Comparison of ENCODE assay signal across 8 cellular contexts in the genomic region with DNA sequence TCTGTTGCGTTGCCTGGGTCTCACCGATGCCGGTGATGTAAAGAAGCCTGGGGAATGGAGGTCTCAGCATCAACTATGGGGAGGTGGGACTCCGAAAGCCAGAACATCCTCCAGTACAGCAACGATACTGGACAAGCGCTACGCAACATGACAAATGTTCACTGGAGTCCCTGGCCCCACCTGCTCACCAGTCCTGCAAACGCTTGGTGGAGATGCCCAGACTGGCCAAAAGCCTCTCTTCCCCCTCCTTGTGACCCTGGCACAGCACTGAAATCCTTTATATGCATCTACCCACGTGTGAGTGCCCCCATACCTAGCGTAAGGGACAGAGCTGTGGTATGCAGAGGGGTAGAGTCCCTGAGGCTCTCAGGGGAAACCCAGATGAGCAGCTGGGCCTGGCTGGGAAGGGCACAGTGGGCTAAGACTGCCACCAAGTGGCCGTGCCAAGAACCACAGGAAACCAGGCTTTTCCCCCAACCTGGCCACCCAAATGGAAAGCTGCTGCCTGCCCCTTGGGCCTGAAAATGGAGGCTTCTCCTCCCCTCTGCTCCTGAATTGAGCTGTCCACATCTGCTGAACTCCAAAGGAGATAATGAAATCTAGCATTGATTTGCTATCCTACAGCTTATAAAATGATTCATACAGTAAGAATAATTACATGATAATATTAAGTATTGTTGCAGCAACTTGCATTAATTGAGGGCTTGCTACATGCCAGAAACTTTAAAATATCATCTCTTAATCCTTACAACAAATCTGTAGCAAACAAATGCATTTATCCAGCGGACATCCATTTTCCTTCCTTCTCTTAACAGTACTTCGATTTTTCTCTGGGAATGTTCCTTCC. TPM values are rescaled to one million over a fixed set of nuclear protein-coding genes. Genes with fewer than 3 reads are reported as not detected.
DNase-seq lines count a peak whose midpoint lies in the region; ATAC-seq, FAIRE-seq and TF ChIP-seq lines count a peak whose summit lies in the region.

No MANE protein-coding gene starts in this region.

- CTCF ChIA-PET in K562 (lab: Yijun Ruan, JAX; ENCODE audit: low intra/inter-chr PET ratio) = interaction anchor here (0.6 to 1.3 kb wide), 4 partner anchors 127 to 1070 kb away, joined by 3 to 4 read pairs (median 3); no protein-coding TSS in a partner anchor

- BruUV-seq in K562 (replicated peaks; lab: Mats Ljungman, UMichigan) = no TSS peak

- H3K9me1 ChIP-seq in K562 (ENCODE audit: control insufficient read depth, insufficient read depth, low read length) = no peaks in the 10 kb centered on the region

- no peaks in the 10 kb centered on the region for H3K9me3 ChIP-seq in K562 (replicated peaks; ENCODE audit: control insufficient read depth, insufficient read depth, low read depth, low read length)

- H4K20me1 ChIP-seq in K562 (replicated peaks; ENCODE audit: control insufficient read depth, insufficient read depth, low read length) = peaks cover 3% of the 10 kb centered on the region

- TF ChIP-seq EP300 in K562 (IDR thresholded peaks at IDR 0.05; ENCODE audit: low read length) = no peak

- TF ChIP-seq CTCF in HFF-Myc (IDR thresholded peaks at IDR 0.05; ENCODE audit: low read depth, low read length, missing control alignments) = peak; percentile 90
- TF ChIP-seq CTCF in K562 (IDR thresholded peaks at IDR 0.05 in 2 of 3, conservative IDR thresholded peaks at IDR 0.05 in 1 of 3; ENCODE audit: insufficient read depth in 2 of 3, low read depth in 1 of 3, low read length in 3 of 3) = peak; percentile 85 to 91 (median 89)

- ATAC-seq in K562 = peak; percentile 97

- H3K27me3 ChIP-seq in K562 (ENCODE audit: control insufficient read depth in 2 of 2, insufficient read depth in 2 of 2, low read length in 2 of 2) = peaks cover 2 to 46% of the 10 kb centered on the region in 2 experiments

- no peak for TF ChIP-seq POLR2A in K562 (conservative IDR thresholded peaks at IDR 0.05)

- H3K9ac ChIP-seq in K562 (ENCODE audit: insufficient read depth in 1 of 2, low read depth in 2 of 2, low read length in 2 of 2) = no peak overlapping the region

- H2AFZ ChIP-seq in K562 (ENCODE audit: low read depth, low read length) = no peak overlapping the region

- POLR2A ChIA-PET in K562 (lab: Yijun Ruan, JAX) = interaction anchor here (0.6 to 1.1 kb wide), 3 partner anchors 26 to 729 kb away, joined by 3 to 6 read pairs (median 3); no protein-coding TSS in a partner anchor

- H3K36me3 ChIP-seq in K562 (ENCODE audit: control insufficient read depth, insufficient read depth, low read length) = no peaks in the 10 kb centered on the region

- intact Hi-C loops in K562 (cut with micrococcal nuclease) = loop anchor here (1.0 to 5.0 kb wide), 4 partner anchors 491 to 1067 kb away; no protein-coding TSS in a partner anchor

- 7% methylated on average over 13 of the region's 13 CpGs for WGBS in K562 (ENCODE audit: insufficient coverage, low coverage, missing lambda C conversion rate)

- DNase-seq in NCI-H510A treated with DMSO at 0.1 percent for 48 hours (lab: John Stamatoyannopoulos, UW) (peak; percentile 55), NCI-H510A (lab: John Stamatoyannopoulos, UW) (no peak), HFF-Myc (ENCODE audit: extremely low read depth, low read depth) (peak; percentile 19), NAMALWA (ENCODE audit: low spot score) (peak; percentile 69), T-helper 9 cell (peak; percentile 50), K562 (ENCODE audit: extremely low read depth in 1 of 4, low spot score in 3 of 4) (peak; percentile 58 to 71 (median 70)), immature natural killer cell (peak; percentile 55 to 64 (median 60))
- peak; percentile 28 to 52 for DNase-seq in stimulated activated CD4-positive, alpha-beta T cell treated with anti-CD3 and anti-CD28 coated beads, Interleukin-1b, Interleukin-23, amount 100 ng/mL, for 4 hours (ENCODE audit: low read depth in 2 of 2)

- H3K4me1 ChIP-seq in K562 (replicated peaks in 1 of 2; ENCODE audit: control insufficient read depth in 2 of 2, insufficient read depth in 2 of 2, low read length in 2 of 2) = no peaks in the 10 kb centered on the region

- no peaks in the 10 kb centered on the region for H3K36me3 Mint-ChIP-seq in immature natural killer cell

- no peaks in the 10 kb centered on the region for H3K4me1 Mint-ChIP-seq in immature natural killer cell

- H3K4me3 Mint-ChIP-seq in immature natural killer cell = no peak overlapping the region

- H3K27ac Mint-ChIP-seq in immature natural killer cell = no peak overlapping the region

- H3K4me3 ChIP-seq in HFF-Myc (replicated peaks; ENCODE audit: low read depth, low read length) = no peak overlapping the region
- H3K4me3 ChIP-seq in K562 = no peak overlapping the region

- H3K9me3 Mint-ChIP-seq in immature natural killer cell = no peaks in the 10 kb centered on the region

- in situ Hi-C loops in K562 (cut with MboI) = loop anchor here (10.0 kb wide), 1 partner anchor 705 kb away; no protein-coding TSS in a partner anchor

- no peak overlapping the region for H3K27ac ChIP-seq in K562 (ENCODE audit: extremely low read depth, low read depth, low read length)

- FAIRE-seq in K562 (lab: Jason Lieb, UNC) = peak; percentile 83

- no peak overlapping the region for H3K4me2 ChIP-seq in K562 (ENCODE audit: insufficient read depth, low read length)

- TF ChIP-seq RAD21 in K562 (CRISPR knock-in tag; conservative IDR thresholded peaks at IDR 0.05 in 1 of 2, IDR thresholded peaks at IDR 0.05 in 1 of 2) = peak; percentile 86 to 91

- H3K79me2 ChIP-seq in K562 (ENCODE audit: control insufficient read depth, insufficient read depth, low read length) = no peaks in the 10 kb centered on the region

- peaks cover 0 to 4% (median 3%) of the 10 kb centered on the region in 3 donors for H3K27me3 Mint-ChIP-seq in immature natural killer cell (ENCODE audit: low read depth in 3 of 3)

TF ChIP-seq in K562, 482 proteins besides CTCF, POLR2A, EP300 and RAD21 (continues in another document):
- TF ChIP-seq, protein P1, sequence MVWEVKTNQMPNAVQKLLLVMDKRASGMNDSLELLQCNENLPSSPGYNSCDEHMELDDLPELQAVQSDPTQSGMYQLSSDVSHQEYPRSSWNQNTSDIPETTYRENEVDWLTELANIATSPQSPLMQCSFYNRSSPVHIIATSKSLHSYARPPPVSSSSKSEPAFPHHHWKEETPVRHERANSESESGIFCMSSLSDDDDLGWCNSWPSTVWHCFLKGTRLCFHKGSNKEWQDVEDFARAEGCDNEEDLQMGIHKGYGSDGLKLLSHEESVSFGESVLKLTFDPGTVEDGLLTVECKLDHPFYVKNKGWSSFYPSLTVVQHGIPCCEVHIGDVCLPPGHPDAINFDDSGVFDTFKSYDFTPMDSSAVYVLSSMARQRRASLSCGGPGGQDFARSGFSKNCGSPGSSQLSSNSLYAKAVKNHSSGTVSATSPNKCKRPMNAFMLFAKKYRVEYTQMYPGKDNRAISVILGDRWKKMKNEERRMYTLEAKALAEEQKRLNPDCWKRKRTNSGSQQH (CRISPR knock-in tag; IDR thresholded peaks at IDR 0.05) = no peak
- TF ChIP-seq, protein P2, sequence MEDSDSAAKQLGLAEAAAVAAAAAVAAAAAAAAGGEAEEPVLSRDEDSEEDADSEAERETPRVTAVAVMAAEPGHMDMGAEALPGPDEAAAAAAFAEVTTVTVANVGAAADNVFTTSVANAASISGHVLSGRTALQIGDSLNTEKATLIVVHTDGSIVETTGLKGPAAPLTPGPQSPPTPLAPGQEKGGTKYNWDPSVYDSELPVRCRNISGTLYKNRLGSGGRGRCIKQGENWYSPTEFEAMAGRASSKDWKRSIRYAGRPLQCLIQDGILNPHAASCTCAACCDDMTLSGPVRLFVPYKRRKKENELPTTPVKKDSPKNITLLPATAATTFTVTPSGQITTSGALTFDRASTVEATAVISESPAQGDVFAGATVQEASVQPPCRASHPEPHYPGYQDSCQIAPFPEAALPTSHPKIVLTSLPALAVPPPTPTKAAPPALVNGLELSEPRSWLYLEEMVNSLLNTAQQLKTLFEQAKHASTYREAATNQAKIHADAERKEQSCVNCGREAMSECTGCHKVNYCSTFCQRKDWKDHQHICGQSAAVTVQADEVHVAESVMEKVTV (CRISPR knock-in tag; IDR thresholded peaks at IDR 0.05) = peak; percentile 76; the same call in 1 of the 2 replicates
- TF ChIP-seq MAZ (CRISPR knock-in tag; conservative IDR thresholded peaks at IDR 0.05 in 1 of 2, IDR thresholded peaks at IDR 0.05 in 1 of 2) (0 out of 4 replicates have a peak, but pooled peaks of 1 of the 2 experiments have one; percentile 15), TBL1XR1 (IDR thresholded peaks at IDR 0.05; ENCODE audit: low read length in 2 of 2) (no peak), SNRNP70 (optimal IDR thresholded peaks at IDR 0.05; ENCODE audit: low read depth, low read length) (no peak), MAFF (IDR thresholded peaks at IDR 0.05; ENCODE audit: low read length) (no peak), PCBP1 (IDR thresholded peaks at IDR 0.05; ENCODE audit: low read depth, low read length, poor library complexity, severe bottlenecking) (no peak), ZC3H11A (IDR thresholded peaks at IDR 0.05; ENCODE audit: low read depth, low read length) (no peak), CC2D1A (IDR thresholded peaks at IDR 0.05) (peak; percentile 49; the same call in 1 of the 2 replicates)

RNA-seq across cellular contexts. Expression of a gene that starts 24.8 kb away (rescaled TPM):
- 28.3 and 44.1 TPM in 2 replicates for total RNA-seq in K562 (2011; cell fraction: chromatin; rRNA removed; ENCODE audit: low replicate concordance)
- 12.5 and 15.3 TPM in 2 replicates for total RNA-seq in K562 (2011; cell fraction: nucleolus; rRNA removed)
- total RNA-seq in K562 (2011; cell fraction: nucleoplasm; rRNA removed) = 13.1 and 21.4 TPM in 2 replicates
- 10.0 and 18.9 TPM in 2 replicates for total RNA-seq in K562 (2014; rRNA removed)
- 15.1 and 15.3 TPM in 2 replicates for total RNA-seq in K562 (2014; rRNA removed; fragmentation: Illumina TruSeq; extraction: Trizol)
- total RNA-seq in K562 (2015; rRNA removed; fragmentation: Illumina TruSeq; extraction: Trizol) = 16.0 and 18.9 TPM in 2 replicates
- 8.4 and 8.5 TPM in 2 replicates for total RNA-seq in K562 (2021)
- 10.2 and 13.4 TPM in 2 replicates for polyA plus RNA-seq in K562 (2011; rRNA removed)
- polyA plus RNA-seq in K562 (2011; cell fraction: cytosol; rRNA removed) = 4.3 and 4.8 TPM in 2 replicates
- polyA plus RNA-seq in K562 (2011; cell fraction: nucleus; rRNA removed) = 37.7 and 40.7 TPM in 2 replicates
- 7.1 and 9.9 TPM in 2 replicates for polyA plus RNA-seq in K562 (2012)
- polyA plus RNA-seq in K562 (2014; fragmentation: Illumina TruSeq; extraction: Trizol) = 12.1 and 14.0 TPM in 2 replicates
- polyA plus RNA-seq in K562 (2014; fragmentation: Nextera tagmentation; extraction: Ambion mirVana) = 1 to 10 TPM; 5.1 to 9.1 TPM
- polyA plus RNA-seq in K562 (2014; rRNA removed) = 9.4 and 19.9 TPM in 2 replicates
- 13.0 and 20.5 TPM in 2 replicates for polyA minus RNA-seq in K562 (2011; rRNA and poly(A)+ RNA removed)
- 2.5 and 7.3 TPM in 2 replicates for polyA minus RNA-seq in K562 (2011; cell fraction: cytosol; rRNA and poly(A)+ RNA removed)
- 26.5 and 41.2 TPM in 2 replicates for polyA minus RNA-seq in K562 (2011; cell fraction: nucleus; rRNA and poly(A)+ RNA removed)
- 1 to 10 TPM; 2.6 to 7.7 (median 5.5) TPM for polyA plus RNA-seq in immature natural killer cell
